In the genomic region with DNA sequence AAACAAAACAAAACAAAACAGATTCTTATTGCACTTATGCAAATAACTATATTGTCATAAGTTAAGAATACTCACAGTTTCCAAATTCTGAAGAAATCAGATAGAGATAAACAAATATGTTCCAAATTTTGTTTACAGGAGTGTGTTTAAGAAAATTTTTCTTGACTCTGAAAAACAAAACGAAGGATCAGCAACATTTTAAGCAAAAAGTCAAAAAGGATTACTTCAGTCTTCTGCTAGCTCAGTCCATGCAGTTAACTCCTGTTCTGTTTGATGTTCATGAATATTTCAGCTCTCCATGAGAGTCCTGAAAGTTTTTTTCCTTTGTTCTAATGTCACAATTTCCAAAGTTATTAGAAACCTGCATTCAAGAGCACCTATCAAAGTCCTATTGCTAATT, we compare ENCODE assay signal across 34 cellular contexts. TPM values are rescaled to one million over a fixed set of nuclear protein-coding genes. Genes with fewer than 3 reads are reported as not detected.
"Had no signal": no experiment of that assay in that cellular context is flagged by ENCODE, and none has a peak within 500 bp of the region (broad histone marks: within the 10 kb centered on the region; RNA-seq: fewer than 3 reads in every experiment).

No MANE protein-coding gene starts in this region.

- H3K4me3 ChIP-seq: esophagus muscularis mucosa, gastrocnemius medialis, heart left ventricle had no signal

- ATAC-seq: activated CD4-positive, CD25-positive, alpha-beta regulatory T cell treated with anti-CD3 and anti-CD28 coated beads, Interleukin-2, amount 50 U/mL, for 24 hours; activated naive CD4-positive, alpha-beta T cell treated with anti-CD3 and anti-CD28 coated beads, Interleukin-2, amount 50 U/mL, for 72 hours; activated T-cell treated with anti-CD3 and anti-CD28 coated beads, Interleukin-2, amount 50 U/mL, for 72 hours; effector memory CD8-positive, alpha-beta T cell; foreskin keratinocyte; gastrocnemius medialis; heart left ventricle; T-helper 17 cell had no signal

- H3K27me3 ChIP-seq: brain microvascular endothelial cell had no signal

- H3K36me3 ChIP-seq: brain microvascular endothelial cell, esophagus muscularis mucosa, gastrocnemius medialis, heart left ventricle, WERI-Rb-1 had no signal

- H3K27ac ChIP-seq: brain microvascular endothelial cell, esophagus muscularis mucosa, foreskin keratinocyte, gastrocnemius medialis, heart left ventricle, WERI-Rb-1 had no signal

- DNase-seq: activated B cell treated with CpG ODN at 0.5 μM for 24 hours; activated CD4-positive, alpha-beta memory T cell treated with anti-CD3 and anti-CD28 coated beads, Interleukin-2, amount 10 ng/mL, durations not matched to agents 7 days and 5 days; activated CD4-positive, alpha-beta T cell treated with anti-CD3 and anti-CD28 coated beads, Interleukin-2, amount 10 ng/mL, durations not matched to agents 24 days and 14 days; activated CD8-positive, alpha-beta memory T cell treated with anti-CD3 and anti-CD28 coated beads, Interleukin-2, amount 50 U/mL, for 48 hours; activated gamma-delta T cell; activated naive CD4-positive, alpha-beta T cell; activated naive CD4-positive, alpha-beta T cell treated with anti-CD3 and anti-CD28 coated beads, Interleukin-2, amount 10 ng/mL, durations not matched to agents 7 days and 5 days; activated naive CD8-positive, alpha-beta T cell treated with anti-CD3 and anti-CD28 coated beads, Interleukin-2, amount 10 ng/mL, durations not matched to agents 7 days and 5 days; activated T-cell treated with anti-CD3 and anti-CD28 coated beads for 4 hours; activated T-cell treated with anti-CD3 and anti-CD28 coated beads, Interleukin-2, amount 50 U/mL, for 24 hours; activated T-cell treated with anti-CD3 and anti-CD28 coated beads, Interleukin-2, amount 50 U/mL, for 72 hours; amniotic stem cell; anterior cingulate cortex; brain microvascular endothelial cell; cortex of kidney; dermis blood vessel endothelial cell; effector CD4-positive, alpha-beta T cell; effector memory CD8-positive, alpha-beta T cell; erythroblast; foreskin keratinocyte; gastrocnemius medialis; glutamatergic neuron; heart left ventricle; T-helper 17 cell; T1000; WERI-Rb-1 had no signal

- H3K9me3 ChIP-seq: esophagus muscularis mucosa, gastrocnemius medialis had no signal

- H3K4me1 ChIP-seq: esophagus muscularis mucosa, foreskin keratinocyte, gastrocnemius medialis, heart left ventricle had no signal

RNA-seq across cellular contexts. Expression of a gene that starts 33.2 kb away (rescaled TPM):
- total RNA-seq: activated B cell treated with CpG ODN at 0.5 μM for 24 hours; activated CD4-positive, alpha-beta memory T cell treated with anti-CD3 and anti-CD28 coated beads, Interleukin-2, amount 10 ng/mL, durations not matched to agents 7 days and 5 days; activated CD4-positive, alpha-beta T cell treated with anti-CD3 and anti-CD28 coated beads, Interleukin-2, amount 10 ng/mL, durations not matched to agents 24 days and 14 days; activated naive CD4-positive, alpha-beta T cell treated with anti-CD3 and anti-CD28 coated beads, Interleukin-2, amount 50 U/mL, for 72 hours; activated naive CD8-positive, alpha-beta T cell treated with anti-CD3 and anti-CD28 coated beads, Interleukin-2, amount 10 ng/mL, durations not matched to agents 7 days and 5 days; activated T-cell treated with anti-CD3 and anti-CD28 coated beads, Interleukin-2, amount 50 U/mL, for 72 hours; astrocyte; bronchial epithelial cell; cardiac septum; cerebellum; dermis blood vessel endothelial cell; esophagus muscularis mucosa; foreskin keratinocyte; gastrocnemius medialis; heart left ventricle; T-helper 17 cell had no signal
- polyA plus RNA-seq: adipose tissue, foreskin keratinocyte, heart left ventricle had no signal

RNA-seq across cellular contexts. Expression of a gene that starts 56.0 kb away (rescaled TPM):
- total RNA-seq: activated B cell treated with CpG ODN at 0.5 μM for 24 hours; activated CD4-positive, alpha-beta memory T cell treated with anti-CD3 and anti-CD28 coated beads, Interleukin-2, amount 10 ng/mL, durations not matched to agents 7 days and 5 days; activated CD4-positive, alpha-beta T cell treated with anti-CD3 and anti-CD28 coated beads, Interleukin-2, amount 10 ng/mL, durations not matched to agents 24 days and 14 days; activated naive CD4-positive, alpha-beta T cell treated with anti-CD3 and anti-CD28 coated beads, Interleukin-2, amount 50 U/mL, for 72 hours; activated naive CD8-positive, alpha-beta T cell treated with anti-CD3 and anti-CD28 coated beads, Interleukin-2, amount 10 ng/mL, durations not matched to agents 7 days and 5 days; activated T-cell treated with anti-CD3 and anti-CD28 coated beads, Interleukin-2, amount 50 U/mL, for 72 hours; bronchial epithelial cell; cardiac septum; cerebellum; dermis blood vessel endothelial cell; foreskin keratinocyte; gastrocnemius medialis; heart left ventricle; T-helper 17 cell had no signal
- polyA plus RNA-seq: foreskin keratinocyte, heart left ventricle had no signal
